Comparison of ENCODE assay signal across 1 cellular context in genomic region chr1:36372617-36373016, GRCh38.
TF ChIP-seq lines count a peak whose summit lies in the region.

No MANE protein-coding gene starts in this region.

TF ChIP-seq in H1, 55 proteins besides CTCF, POLR2A, EP300 and RAD21:
- TF ChIP-seq BACH1 (IDR thresholded peaks at IDR 0.05; ENCODE audit: low read length) (peak; percentile 93), KDM5A (IDR thresholded peaks at IDR 0.05; ENCODE audit: low read length) (no peak), MAFK (IDR thresholded peaks at IDR 0.05; ENCODE audit: low read depth, low read length) (peak; percentile 81; the same call in 1 of the 2 replicates), SIX5 (IDR thresholded peaks at IDR 0.05; ENCODE audit: low read depth, low read length) (no peak)
TF ChIP-seq in H1: peak in this region for 2.
